In the genomic region with DNA sequence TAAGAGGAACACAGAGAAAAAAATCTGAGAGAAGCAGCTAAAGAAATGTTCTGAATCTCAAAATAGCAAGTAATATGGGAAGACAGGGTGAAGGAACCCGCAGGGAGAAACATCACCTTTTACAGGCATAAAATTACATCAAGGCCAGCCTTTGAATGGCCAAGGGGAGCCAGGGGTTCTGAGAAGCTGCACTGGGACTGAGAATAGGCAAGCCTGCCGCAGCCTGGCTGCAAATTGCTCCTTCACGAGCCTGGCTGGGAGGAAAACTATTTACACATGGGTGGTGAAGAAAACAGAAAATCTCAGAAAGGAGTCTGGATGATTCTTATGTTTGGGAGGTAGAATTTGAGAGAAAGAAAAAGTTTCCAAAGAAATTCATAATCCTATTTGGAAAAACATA, we compare ENCODE assay signal across 1 cellular context.
TF ChIP-seq lines count a peak whose summit lies in the region.

No MANE protein-coding gene starts in this region.

TF ChIP-seq in SK-N-SH, 30 proteins besides CTCF, POLR2A, EP300 and RAD21 (continued from another document):
- TF ChIP-seq, protein P1, sequence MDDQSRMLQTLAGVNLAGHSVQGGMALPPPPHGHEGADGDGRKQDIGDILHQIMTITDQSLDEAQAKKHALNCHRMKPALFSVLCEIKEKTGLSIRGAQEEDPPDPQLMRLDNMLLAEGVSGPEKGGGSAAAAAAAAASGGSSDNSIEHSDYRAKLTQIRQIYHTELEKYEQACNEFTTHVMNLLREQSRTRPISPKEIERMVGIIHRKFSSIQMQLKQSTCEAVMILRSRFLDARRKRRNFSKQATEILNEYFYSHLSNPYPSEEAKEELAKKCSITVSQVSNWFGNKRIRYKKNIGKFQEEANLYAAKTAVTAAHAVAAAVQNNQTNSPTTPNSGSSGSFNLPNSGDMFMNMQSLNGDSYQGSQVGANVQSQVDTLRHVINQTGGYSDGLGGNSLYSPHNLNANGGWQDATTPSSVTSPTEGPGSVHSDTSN (IDR thresholded peaks at IDR 0.05): no peak
- TF ChIP-seq, protein P2, sequence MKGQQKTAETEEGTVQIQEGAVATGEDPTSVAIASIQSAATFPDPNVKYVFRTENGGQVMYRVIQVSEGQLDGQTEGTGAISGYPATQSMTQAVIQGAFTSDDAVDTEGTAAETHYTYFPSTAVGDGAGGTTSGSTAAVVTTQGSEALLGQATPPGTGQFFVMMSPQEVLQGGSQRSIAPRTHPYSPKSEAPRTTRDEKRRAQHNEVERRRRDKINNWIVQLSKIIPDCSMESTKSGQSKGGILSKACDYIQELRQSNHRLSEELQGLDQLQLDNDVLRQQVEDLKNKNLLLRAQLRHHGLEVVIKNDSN (IDR thresholded peaks at IDR 0.05; ENCODE audit: borderline replicate concordance, low read depth): no peak
- no peak for TF ChIP-seq SMC3 (IDR thresholded peaks at IDR 0.05; ENCODE audit: low read depth, low read length)
- no peak for TF ChIP-seq GABPA (IDR thresholded peaks at IDR 0.05; ENCODE audit: low read depth)
- no peak for TF ChIP-seq MEF2A (IDR thresholded peaks at IDR 0.05; ENCODE audit: borderline replicate concordance, low read depth)
- TF ChIP-seq CHD2 (IDR thresholded peaks at IDR 0.05; ENCODE audit: low read length, partially characterized antibody): no peak
